In the genomic region with DNA sequence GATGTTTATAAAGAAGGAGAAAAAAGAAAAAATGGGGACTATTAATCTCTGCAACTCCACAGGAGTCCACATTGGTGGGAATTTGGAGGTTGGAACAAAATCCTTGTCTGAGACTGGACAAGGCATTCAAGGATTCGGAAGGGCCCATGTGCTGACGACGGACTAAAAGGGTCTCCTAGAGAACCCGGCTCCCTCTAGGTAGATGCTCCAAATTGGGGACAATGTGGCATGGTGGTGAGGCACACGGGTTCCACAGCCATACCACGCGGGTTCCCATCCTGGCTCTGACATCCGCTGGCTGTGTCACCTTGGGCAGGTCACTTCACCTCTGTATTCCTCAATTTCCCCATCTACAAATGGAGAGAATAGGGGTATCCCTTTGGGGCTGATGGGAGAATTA, we compare ENCODE assay signal across 19 cellular contexts.
"Had no signal": no experiment of that assay in that cellular context is flagged by ENCODE, and none has a peak within 500 bp of the region (broad histone marks: within the 10 kb centered on the region; RNA-seq: fewer than 3 reads in every experiment).

No MANE protein-coding gene starts in this region.

- H3K4me3 Mint-ChIP-seq: dendritic cell treated with granulocyte-macrophage colony-stimulating factor and Interleukin-4, amounts not matched to agents 40 ng/mL and 50 ng/mL, for 4 days; naive thymus-derived CD8-positive, alpha-beta T cell; stimulated activated memory B cell treated with anti-CD40 and anti-IgM and Interleukin-4, amounts not matched to agents 10 μg/mL and 1 μg/mL and 100 μg/mL, for 72 hours; stimulated activated naive CD8-positive, alpha-beta T cell treated with anti-CD3 and anti-CD28 coated beads, Interleukin-15, Interleukin-2, amounts not matched to agents 100 ng/mL and 50 ng/mL, for 24 hours had no signal

- H3K27ac ChIP-seq: foreskin keratinocyte, hepatocyte, parathyroid adenoma, prostate gland, right lobe of liver, testis, tibial nerve had no signal

- H3K9me3 Mint-ChIP-seq: dendritic cell treated with granulocyte-macrophage colony-stimulating factor and Interleukin-4, amounts not matched to agents 40 ng/mL and 50 ng/mL, for 4 days; naive thymus-derived CD8-positive, alpha-beta T cell; stimulated activated memory B cell treated with anti-CD40 and anti-IgM and Interleukin-4, amounts not matched to agents 10 μg/mL and 1 μg/mL and 100 μg/mL, for 72 hours; stimulated activated naive CD8-positive, alpha-beta T cell treated with anti-CD3 and anti-CD28 coated beads, Interleukin-15, Interleukin-2, amounts not matched to agents 100 ng/mL and 50 ng/mL, for 24 hours had no signal

- H3K79me2 ChIP-seq: hepatocyte, parathyroid adenoma had no signal

- H3K27me3 Mint-ChIP-seq: dendritic cell treated with granulocyte-macrophage colony-stimulating factor and Interleukin-4, amounts not matched to agents 40 ng/mL and 50 ng/mL, for 4 days; stimulated activated naive CD8-positive, alpha-beta T cell treated with anti-CD3 and anti-CD28 coated beads, Interleukin-15, Interleukin-2, amounts not matched to agents 100 ng/mL and 50 ng/mL, for 24 hours had no signal

- H3K36me3 Mint-ChIP-seq: naive thymus-derived CD8-positive, alpha-beta T cell; stimulated activated memory B cell treated with anti-CD40 and anti-IgM and Interleukin-4, amounts not matched to agents 10 μg/mL and 1 μg/mL and 100 μg/mL, for 72 hours had no signal

- H3K27ac Mint-ChIP-seq: dendritic cell treated with granulocyte-macrophage colony-stimulating factor and Interleukin-4, amounts not matched to agents 40 ng/mL and 50 ng/mL, for 4 days; naive thymus-derived CD8-positive, alpha-beta T cell; stimulated activated memory B cell treated with anti-CD40 and anti-IgM and Interleukin-4, amounts not matched to agents 10 μg/mL and 1 μg/mL and 100 μg/mL, for 72 hours; stimulated activated naive CD8-positive, alpha-beta T cell treated with anti-CD3 and anti-CD28 coated beads, Interleukin-15, Interleukin-2, amounts not matched to agents 100 ng/mL and 50 ng/mL, for 24 hours had no signal

- H3K36me3 ChIP-seq: prostate gland, right lobe of liver, tibial nerve had no signal

- H3K9me3 ChIP-seq: mucosa of descending colon, prostate gland, right lobe of liver, testis, tibial nerve had no signal

- H2AFZ ChIP-seq: hepatocyte, parathyroid adenoma had no signal

- H3K9ac ChIP-seq: parathyroid adenoma had no signal

- H3K4me3 ChIP-seq: hepatocyte, mucosa of descending colon, prostate gland, right lobe of liver, testis, tibial nerve had no signal

- ATAC-seq: foreskin keratinocyte; left colon; mucosa of descending colon; naive thymus-derived CD8-positive, alpha-beta T cell; right lobe of liver; stimulated activated memory B cell treated with anti-CD40 and anti-IgM and Interleukin-4, amounts not matched to agents 10 μg/mL and 1 μg/mL and 100 μg/mL, for 72 hours had no signal

- H3K27me3 ChIP-seq: foreskin keratinocyte, hepatocyte, right lobe of liver, testis, tibial nerve had no signal

- DNase-seq: erythroblast; foreskin keratinocyte; left colon; mammary epithelial cell; mucosa of descending colon; occipital lobe; right lobe of liver; stimulated activated CD4-positive, alpha-beta T cell treated with anti-CD3 and anti-CD28 coated beads, Interleukin-15, amount 100 ng/mL, for 24 hours; stimulated activated CD4-positive, alpha-beta T cell treated with anti-CD3 and anti-CD28 coated beads, Interleukin-1b, Interleukin-23, amount 100 ng/mL, for 48 hours; stimulated activated CD4-positive, alpha-beta T cell treated with anti-CD3 and anti-CD28 coated beads, Interleukin-4, amount 100 ng/mL, for 24 hours; testis had no signal

- H3K4me1 Mint-ChIP-seq: stimulated activated memory B cell treated with anti-CD40 and anti-IgM and Interleukin-4, amounts not matched to agents 10 μg/mL and 1 μg/mL and 100 μg/mL, for 72 hours had no signal

- H3K4me1 ChIP-seq: foreskin keratinocyte, parathyroid adenoma, prostate gland, right lobe of liver had no signal
